8 cellular contexts compared by ENCODE assay signal in genomic region chr3:129627350-129628168, GRCh38. TPM values are rescaled to one million over a fixed set of nuclear protein-coding genes. Genes with fewer than 3 reads are reported as not detected.
DNase-seq lines count a peak whose midpoint lies in the region; ATAC-seq, FAIRE-seq and TF ChIP-seq lines count a peak whose summit lies in the region.

No MANE protein-coding gene starts in this region.

- FAIRE-seq in kidney (lab: Jason Lieb, UNC), result no peak

- no peaks in the 10 kb centered on the region for H3K36me3 ChIP-seq in kidney (ENCODE audit: control insufficient read depth in 1 of 2, insufficient read depth in 2 of 2, low read length in 2 of 2)

- CTCF ChIA-PET in activated B cell treated with CpG ODN at 0.5 μM for 24 hours (lab: Charles Lee), result interaction anchor here (0.9 to 1.8 kb wide), 8 partner anchors 22 to 297 kb away, joined by 3 to 13 read pairs (median 4); no protein-coding TSS in a partner anchor

- H3K4me3 Mint-ChIP-seq in activated B cell treated with CpG ODN at 0.5 μM for 24 hours, result peak overlapping the region; percentile 93

- peak overlapping the region; percentile 75 to 80 for H3K9ac ChIP-seq in kidney (ENCODE audit: low read length in 2 of 2)

- H3K9me3 Mint-ChIP-seq in activated B cell treated with CpG ODN at 0.5 μM for 24 hours, result no peaks in the 10 kb centered on the region

- peak overlapping the region; percentile 75 to 80 for H3K4me3 ChIP-seq in kidney (ENCODE audit: low read length in 2 of 2)

- H3K9me3 ChIP-seq in kidney (ENCODE audit: control insufficient read depth in 1 of 2, low read length in 2 of 2), result no peaks in the 10 kb centered on the region

- no peaks in the 10 kb centered on the region for H3K27me3 Mint-ChIP-seq in activated B cell treated with CpG ODN at 0.5 μM for 24 hours

- DNase-seq in NCI-H2171 treated with DMSO at 0.1 percent for 48 hours (lab: John Stamatoyannopoulos, UW) (peak; percentile 87), activated B cell treated with CpG ODN at 0.5 μM for 24 hours (peak; percentile 48), cerebellum (ENCODE audit: low spot score) (peak; percentile 78), kidney (peak; percentile 91), amniotic stem cell (lab: John Stamatoyannopoulos, UW) (no peak)
- peak; percentile 33 to 50 for DNase-seq in stimulated activated CD4-positive, alpha-beta T cell treated with anti-CD3 and anti-CD28 coated beads, Interleukin-12 subunit alpha, Interleukin-12 subunit beta, amount 100 ng/mL, for 24 hours (ENCODE audit: low read depth in 2 of 2)

- H3K27ac Mint-ChIP-seq in activated B cell treated with CpG ODN at 0.5 μM for 24 hours, result peak overlapping the region; percentile 76

- no peaks in the 10 kb centered on the region for H3K36me3 Mint-ChIP-seq in activated B cell treated with CpG ODN at 0.5 μM for 24 hours (ENCODE audit: low read depth)

- peaks cover 5 to 39% of the 10 kb centered on the region in 2 donors for H3K4me1 ChIP-seq in kidney (ENCODE audit: control insufficient read depth in 1 of 2, insufficient read depth in 1 of 2, low read depth in 1 of 2, low read length in 2 of 2)

- TF ChIP-seq CTCF in GM12872 (IDR thresholded peaks at IDR 0.05; ENCODE audit: insufficient read depth, low read depth, low read length), result peak; percentile 96
- no peak for TF ChIP-seq CTCF in activated B cell treated with CpG ODN at 0.5 μM for 24 hours (IDR thresholded peaks at IDR 0.05)
- peak; percentile 90 for TF ChIP-seq CTCF in kidney (IDR thresholded peaks at IDR 0.05; ENCODE audit: borderline replicate concordance, extremely low read depth, insufficient read depth)

- peaks cover 21% of the 10 kb centered on the region for H3K4me1 Mint-ChIP-seq in activated B cell treated with CpG ODN at 0.5 μM for 24 hours

- intact Hi-C loops in activated B cell treated with CpG ODN at 0.5 μM for 24 hours (cut with micrococcal nuclease) (loop anchor here (1.0 to 10.0 kb wide), 13 partner anchors 23 to 1265 kb away; partner anchors contain the start of genes ATP2C1 and IFT122), kidney (cut with DNase I) (no loop called here)

- peak overlapping the region; percentile 92 to 96 for H3K27ac ChIP-seq in kidney (ENCODE audit: low read depth in 2 of 2, low read length in 2 of 2)

- POLR2A ChIA-PET in activated B cell treated with CpG ODN at 0.5 μM for 24 hours (lab: Charles Lee), result interaction anchor here (0.7 to 1.3 kb wide), 5 partner anchors 22 to 198 kb away, joined by 3 to 5 read pairs (median 4); partner anchors contain the start of genes IFT122 and MBD4

- ATAC-seq in HG02938 (IDR thresholded peaks at IDR 0.05; ENCODE audit: unreplicated experiment) (peak; percentile 43), activated B cell treated with CpG ODN at 0.5 μM for 24 hours (ENCODE audit: low read depth) (peak; percentile 65)

RNA-seq across cellular contexts. Expression of gene PLXND1, which starts 21.1 kb away (rescaled TPM):
- 3.1 and 3.7 TPM in 2 replicates for total RNA-seq in activated B cell treated with CpG ODN at 0.5 μM for 24 hours
- total RNA-seq in cerebellum, result 47.4 TPM
- 152 TPM for total RNA-seq in kidney
- polyA plus RNA-seq in kidney (ENCODE audit: insufficient read depth, low read depth, low replicate concordance), result 67.0 TPM

Comparison
In these comparisons a context has a peak if more than half of its experiments do, and no peak if none do; other contexts are left out.
1. RNA of gene PLXND1, which starts 21.1 kb away (total RNA-seq): 152 TPM in kidney (single experiment) and 47.4 TPM in cerebellum (single experiment); 3.1 to 3.7 TPM in activated B cell treated with CpG ODN at 0.5 μM for 24 hours; every median in the first group is over 10 times any median in the second.